Comparison of ENCODE assay signal across 25 cellular contexts in the genomic region with DNA sequence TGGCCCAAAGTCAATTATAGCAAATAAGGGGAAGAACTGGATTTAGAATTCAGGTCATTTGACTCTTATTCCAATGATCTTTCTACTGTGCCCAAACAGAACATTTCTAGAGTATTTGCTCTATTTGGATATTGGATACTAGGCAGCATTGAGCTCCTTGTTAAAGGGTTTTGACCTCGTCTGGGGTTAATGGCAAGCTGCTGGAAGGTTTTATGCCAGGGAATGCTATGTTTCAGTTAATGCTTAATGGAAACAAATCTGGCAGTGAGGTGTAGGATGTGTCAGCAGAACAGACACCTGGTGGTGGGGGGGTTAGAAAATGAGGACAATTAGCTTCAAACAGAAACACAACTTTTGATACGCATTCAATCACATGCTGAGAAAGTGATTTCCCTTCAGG. TPM values are rescaled to one million over a fixed set of nuclear protein-coding genes. Genes with fewer than 3 reads are reported as not detected.
"Had no signal": no experiment of that assay in that cellular context is flagged by ENCODE, and none has a peak within 500 bp of the region (broad histone marks: within the 10 kb centered on the region; RNA-seq: fewer than 3 reads in every experiment).

No MANE protein-coding gene starts in this region.

- H3K27ac ChIP-seq: SJSA1, SK-N-MC had no signal

- H3K27me3 ChIP-seq: SJSA1 had no signal

- H3K4me3 Mint-ChIP-seq: T-cell had no signal

- H3K36me3 ChIP-seq: SJSA1 had no signal

- H3K9me3 ChIP-seq: SJSA1 had no signal

- DNase-seq: KBM-7, MV-4-11, NCI-H1048, NCI-H1105, NCI-H1417, NCI-H1436 treated with DMSO at 0.1 percent for 48 hours, NCI-H1694, NCI-H187 treated with DMSO at 0.1 percent for 48 hours, NCI-H2029 treated with DMSO at 0.1 percent for 48 hours, NCI-H2171 treated with DMSO at 0.1 percent for 48 hours, NCI-H345, NCI-H446 treated with DMSO at 0.1 percent for 48 hours, NCI-H510A treated with DMSO at 0.1 percent for 48 hours, NCI-H526, NCI-H82, Right ventricle myocardium superior, SIG-M5, T-cell had no signal

- H3K4me3 ChIP-seq: SJSA1, SK-N-MC had no signal

- ATAC-seq: Panc1, T-cell had no signal

- H3K4me1 ChIP-seq: SJSA1 had no signal

- H3K9me3 Mint-ChIP-seq: T-cell had no signal

- H3K27ac Mint-ChIP-seq: T-cell had no signal

- H3K4me1 Mint-ChIP-seq: T-cell had no signal

- H3K36me3 Mint-ChIP-seq: T-cell had no signal

RNA-seq across cellular contexts. Expression of gene AGXT2, which starts 51.5 kb away (rescaled TPM):
- total RNA-seq: HT-29, LHCN-M2, MCF 10A, Right ventricle myocardium superior, RPMI7951, SJSA1, T-cell had no signal
